ENCODE assay signal across 16 cellular contexts in the genomic region with DNA sequence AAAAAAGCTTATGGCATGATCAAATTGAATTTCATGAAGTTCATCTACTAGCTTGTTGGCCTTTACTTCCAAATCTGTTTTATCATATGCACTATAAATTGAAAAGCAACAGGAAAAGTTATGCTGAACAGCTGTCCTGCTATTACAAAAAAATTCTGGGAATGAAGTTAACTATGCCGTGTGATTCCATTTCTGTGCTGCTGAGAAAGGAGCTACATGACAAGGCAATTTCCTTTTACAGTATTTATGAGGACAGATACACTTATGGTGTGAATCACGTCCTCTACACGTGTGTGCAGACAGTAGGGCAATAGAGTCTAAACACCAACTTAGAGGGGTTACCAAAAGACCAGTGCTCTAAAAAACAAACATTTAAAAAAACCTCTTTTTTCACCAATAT.
"Had no signal": no experiment of that assay in that cellular context is flagged by ENCODE, and none has a peak within 500 bp of the region (broad histone marks: within the 10 kb centered on the region; RNA-seq: fewer than 3 reads in every experiment).

No MANE protein-coding gene starts in this region.

- ATAC-seq: activated naive CD4-positive, alpha-beta T cell treated with anti-CD3 and anti-CD28 coated beads, Interleukin-2, amount 50 U/mL, for 72 hours; esophagus mucosa; gastrocnemius medialis; naive thymus-derived CD4-positive, alpha-beta T cell had no signal

- H3K27ac ChIP-seq: brain microvascular endothelial cell, dorsolateral prefrontal cortex, gastrocnemius medialis, stomach, thoracic aorta had no signal

- H3K4me1 ChIP-seq: gastrocnemius medialis, stomach had no signal

- DNase-seq: activated CD4-positive, alpha-beta T cell treated with anti-CD3 and anti-CD28 coated beads, Interleukin-2, amount 50 U/mL, for 1 hour; activated CD4-positive, CD25-positive, alpha-beta regulatory T cell; amygdala; brain microvascular endothelial cell; dorsolateral prefrontal cortex; gastrocnemius medialis; kidney; naive thymus-derived CD4-positive, alpha-beta T cell; occipital lobe; stimulated activated CD4-positive, alpha-beta T cell treated with anti-CD3 and anti-CD28 coated beads, Interleukin-15, amount 100 ng/mL, for 24 hours; stimulated activated CD4-positive, alpha-beta T cell treated with anti-CD3 and anti-CD28 coated beads, Interleukin-4, amount 100 ng/mL, for 24 hours; stomach; T-helper 2 cell had no signal

- FAIRE-seq: kidney had no signal

- H3K36me3 ChIP-seq: brain microvascular endothelial cell, gastrocnemius medialis, stomach, thoracic aorta had no signal

- H3K9me3 ChIP-seq: gastrocnemius medialis, stomach, thoracic aorta had no signal

- H3K27me3 ChIP-seq: brain microvascular endothelial cell, gastrocnemius medialis, stomach had no signal

- H3K4me3 ChIP-seq: dorsolateral prefrontal cortex, gastrocnemius medialis, stomach, thoracic aorta had no signal
